1 cellular context compared by ENCODE assay signal in genomic region chr10:97810476-97810875, GRCh38.
TF ChIP-seq lines count a peak whose summit lies in the region.

No MANE protein-coding gene starts in this region.

TF ChIP-seq in K562, 482 proteins besides CTCF, POLR2A, EP300 and RAD21 (continued from another document):
- no peak for TF ChIP-seq ZNF512 (tag; IDR thresholded peaks at IDR 0.05)
- TF ChIP-seq FOSL1 (tag; conservative IDR thresholded peaks at IDR 0.05) = peak; percentile 85
- TF ChIP-seq MBD1 (CRISPR knock-in tag; IDR thresholded peaks at IDR 0.05) = no peak
- TF ChIP-seq NR3C1 (CRISPR knock-in tag; IDR thresholded peaks at IDR 0.05) = no peak
- TF ChIP-seq, protein P1, sequence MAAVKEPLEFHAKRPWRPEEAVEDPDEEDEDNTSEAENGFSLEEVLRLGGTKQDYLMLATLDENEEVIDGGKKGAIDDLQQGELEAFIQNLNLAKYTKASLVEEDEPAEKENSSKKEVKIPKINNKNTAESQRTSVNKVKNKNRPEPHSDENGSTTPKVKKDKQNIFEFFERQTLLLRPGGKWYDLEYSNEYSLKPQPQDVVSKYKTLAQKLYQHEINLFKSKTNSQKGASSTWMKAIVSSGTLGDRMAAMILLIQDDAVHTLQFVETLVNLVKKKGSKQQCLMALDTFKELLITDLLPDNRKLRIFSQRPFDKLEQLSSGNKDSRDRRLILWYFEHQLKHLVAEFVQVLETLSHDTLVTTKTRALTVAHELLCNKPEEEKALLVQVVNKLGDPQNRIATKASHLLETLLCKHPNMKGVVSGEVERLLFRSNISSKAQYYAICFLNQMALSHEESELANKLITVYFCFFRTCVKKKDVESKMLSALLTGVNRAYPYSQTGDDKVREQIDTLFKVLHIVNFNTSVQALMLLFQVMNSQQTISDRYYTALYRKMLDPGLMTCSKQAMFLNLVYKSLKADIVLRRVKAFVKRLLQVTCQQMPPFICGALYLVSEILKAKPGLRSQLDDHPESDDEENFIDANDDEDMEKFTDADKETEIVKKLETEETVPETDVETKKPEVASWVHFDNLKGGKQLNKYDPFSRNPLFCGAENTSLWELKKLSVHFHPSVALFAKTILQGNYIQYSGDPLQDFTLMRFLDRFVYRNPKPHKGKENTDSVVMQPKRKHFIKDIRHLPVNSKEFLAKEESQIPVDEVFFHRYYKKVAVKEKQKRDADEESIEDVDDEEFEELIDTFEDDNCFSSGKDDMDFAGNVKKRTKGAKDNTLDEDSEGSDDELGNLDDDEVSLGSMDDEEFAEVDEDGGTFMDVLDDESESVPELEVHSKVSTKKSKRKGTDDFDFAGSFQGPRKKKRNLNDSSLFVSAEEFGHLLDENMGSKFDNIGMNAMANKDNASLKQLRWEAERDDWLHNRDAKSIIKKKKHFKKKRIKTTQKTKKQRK (IDR thresholded peaks at IDR 0.05; ENCODE audit: borderline replicate concordance, low read depth, low read length) = no peak
- TF ChIP-seq EGR1 (conservative IDR thresholded peaks at IDR 0.05) = no peak
- peak; percentile 61; the same call in 1 of the 2 replicates for TF ChIP-seq JUN (IDR thresholded peaks at IDR 0.05; ENCODE audit: borderline replicate concordance, low read depth, low read length)
- no peak for TF ChIP-seq JUN (CRISPR knock-in tag; IDR thresholded peaks at IDR 0.05; ENCODE audit: borderline replicate concordance)
- TF ChIP-seq, protein P2, sequence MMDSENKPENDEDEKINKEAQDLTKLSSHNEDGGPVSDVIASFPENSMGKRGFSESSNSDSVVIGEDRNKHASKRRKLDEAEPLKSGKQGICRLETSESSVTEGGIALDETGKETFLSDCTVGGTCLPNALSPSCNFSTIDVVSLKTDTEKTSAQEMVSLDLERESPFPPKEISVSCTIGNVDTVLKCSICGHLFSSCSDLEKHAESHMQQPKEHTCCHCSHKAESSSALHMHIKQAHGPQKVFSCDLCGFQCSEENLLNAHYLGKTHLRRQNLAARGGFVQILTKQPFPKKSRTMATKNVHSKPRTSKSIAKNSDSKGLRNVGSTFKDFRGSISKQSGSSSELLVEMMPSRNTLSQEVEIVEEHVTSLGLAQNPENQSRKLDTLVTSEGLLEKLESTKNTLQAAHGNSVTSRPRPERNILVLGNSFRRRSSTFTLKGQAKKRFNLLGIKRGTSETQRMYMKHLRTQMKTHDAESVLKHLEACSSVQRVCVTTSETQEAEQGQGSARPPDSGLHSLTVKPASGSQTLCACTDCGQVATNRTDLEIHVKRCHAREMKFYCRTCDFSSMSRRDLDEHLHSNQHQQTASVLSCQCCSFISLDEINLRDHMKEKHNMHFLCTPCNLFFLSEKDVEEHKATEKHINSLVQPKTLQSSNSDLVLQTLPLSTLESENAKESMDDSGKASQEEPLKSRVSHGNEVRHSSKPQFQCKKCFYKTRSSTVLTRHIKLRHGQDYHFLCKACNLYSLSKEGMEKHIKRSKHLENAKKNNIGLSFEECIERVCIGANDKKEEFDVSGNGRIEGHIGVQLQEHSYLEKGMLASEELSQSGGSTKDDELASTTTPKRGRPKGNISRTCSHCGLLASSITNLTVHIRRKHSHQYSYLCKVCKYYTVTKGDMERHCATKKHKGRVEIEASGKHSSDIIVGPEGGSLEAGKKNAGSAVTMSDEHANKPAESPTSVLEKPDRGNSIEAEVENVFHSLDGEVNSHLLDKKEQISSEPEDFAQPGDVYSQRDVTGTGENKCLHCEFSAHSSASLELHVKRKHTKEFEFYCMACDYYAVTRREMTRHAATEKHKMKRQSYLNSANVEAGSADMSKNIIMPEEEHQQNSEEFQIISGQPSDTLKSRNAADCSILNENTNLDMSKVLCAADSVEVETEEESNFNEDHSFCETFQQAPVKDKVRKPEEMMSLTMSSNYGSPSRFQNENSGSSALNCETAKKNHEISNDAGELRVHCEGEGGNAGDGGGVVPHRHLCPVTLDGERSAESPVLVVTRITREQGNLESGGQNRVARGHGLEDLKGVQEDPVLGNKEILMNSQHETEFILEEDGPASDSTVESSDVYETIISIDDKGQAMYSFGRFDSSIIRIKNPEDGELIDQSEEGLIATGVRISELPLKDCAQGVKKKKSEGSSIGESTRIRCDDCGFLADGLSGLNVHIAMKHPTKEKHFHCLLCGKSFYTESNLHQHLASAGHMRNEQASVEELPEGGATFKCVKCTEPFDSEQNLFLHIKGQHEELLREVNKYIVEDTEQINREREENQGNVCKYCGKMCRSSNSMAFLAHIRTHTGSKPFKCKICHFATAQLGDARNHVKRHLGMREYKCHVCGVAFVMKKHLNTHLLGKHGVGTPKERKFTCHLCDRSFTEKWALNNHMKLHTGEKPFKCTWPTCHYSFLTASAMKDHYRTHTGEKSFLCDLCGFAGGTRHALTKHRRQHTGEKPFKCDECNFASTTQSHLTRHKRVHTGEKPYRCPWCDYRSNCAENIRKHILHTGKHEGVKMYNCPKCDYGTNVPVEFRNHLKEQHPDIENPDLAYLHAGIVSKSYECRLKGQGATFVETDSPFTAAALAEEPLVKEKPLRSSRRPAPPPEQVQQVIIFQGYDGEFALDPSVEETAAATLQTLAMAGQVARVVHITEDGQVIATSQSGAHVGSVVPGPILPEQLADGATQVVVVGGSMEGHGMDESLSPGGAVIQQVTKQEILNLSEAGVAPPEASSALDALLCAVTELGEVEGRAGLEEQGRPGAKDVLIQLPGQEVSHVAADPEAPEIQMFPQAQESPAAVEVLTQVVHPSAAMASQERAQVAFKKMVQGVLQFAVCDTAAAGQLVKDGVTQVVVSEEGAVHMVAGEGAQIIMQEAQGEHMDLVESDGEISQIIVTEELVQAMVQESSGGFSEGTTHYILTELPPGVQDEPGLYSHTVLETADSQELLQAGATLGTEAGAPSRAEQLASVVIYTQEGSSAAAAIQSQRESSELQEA (IDR thresholded peaks at IDR 0.05; ENCODE audit: low read depth) = no peak
- 0 out of 2 replicates have a peak, but pooled peaks have one; percentile 24 for TF ChIP-seq SOX6 (IDR thresholded peaks at IDR 0.05)
- no peak for TF ChIP-seq ARID3A (IDR thresholded peaks at IDR 0.05; ENCODE audit: borderline replicate concordance, low read depth, low read length)
- TF ChIP-seq, protein P3, sequence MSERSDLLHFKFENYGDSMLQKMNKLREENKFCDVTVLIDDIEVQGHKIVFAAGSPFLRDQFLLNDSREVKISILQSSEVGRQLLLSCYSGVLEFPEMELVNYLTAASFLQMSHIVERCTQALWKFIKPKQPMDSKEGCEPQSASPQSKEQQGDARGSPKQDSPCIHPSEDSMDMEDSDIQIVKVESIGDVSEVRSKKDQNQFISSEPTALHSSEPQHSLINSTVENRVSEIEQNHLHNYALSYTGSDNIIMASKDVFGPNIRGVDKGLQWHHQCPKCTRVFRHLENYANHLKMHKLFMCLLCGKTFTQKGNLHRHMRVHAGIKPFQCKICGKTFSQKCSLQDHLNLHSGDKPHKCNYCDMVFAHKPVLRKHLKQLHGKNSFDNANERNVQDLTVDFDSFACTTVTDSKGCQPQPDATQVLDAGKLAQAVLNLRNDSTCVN (CRISPR knock-in tag; IDR thresholded peaks at IDR 0.05) = no peak
- no peak for TF ChIP-seq ZNF79 (CRISPR knock-in tag; IDR thresholded peaks at IDR 0.05; ENCODE audit: low read depth)
- no peak for TF ChIP-seq ZNF174 (CRISPR knock-in tag; IDR thresholded peaks at IDR 0.05)
- TF ChIP-seq VEZF1 (CRISPR knock-in tag; IDR thresholded peaks at IDR 0.05) = no peak
- no peak for TF ChIP-seq SMARCC2 (IDR thresholded peaks at IDR 0.05; ENCODE audit: low read depth)
- no peak for TF ChIP-seq RBM34 (IDR thresholded peaks at IDR 0.05; ENCODE audit: borderline replicate concordance, insufficient read depth, low read length)
- TF ChIP-seq FOXA3 (CRISPR knock-in tag; conservative IDR thresholded peaks at IDR 0.05 in 1 of 2, IDR thresholded peaks at IDR 0.05 in 1 of 2) = no peak
- TF ChIP-seq ZNF695 (CRISPR knock-in tag; IDR thresholded peaks at IDR 0.05) = no peak
- 0 out of 2 replicates have a peak, but pooled peaks have one; percentile 31 for TF ChIP-seq CEBPG (CRISPR knock-in tag; IDR thresholded peaks at IDR 0.05)
- peak in 1 of 2 experiments; percentile 71; a peak in 2 of 4 replicates for TF ChIP-seq CEBPG (tag; conservative IDR thresholded peaks at IDR 0.05 in 1 of 2, IDR thresholded peaks at IDR 0.05 in 1 of 2)
- TF ChIP-seq, protein P4, sequence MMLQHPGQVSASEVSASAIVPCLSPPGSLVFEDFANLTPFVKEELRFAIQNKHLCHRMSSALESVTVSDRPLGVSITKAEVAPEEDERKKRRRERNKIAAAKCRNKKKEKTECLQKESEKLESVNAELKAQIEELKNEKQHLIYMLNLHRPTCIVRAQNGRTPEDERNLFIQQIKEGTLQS (IDR thresholded peaks at IDR 0.05) = peak; percentile 83
- TF ChIP-seq, protein P4 (CRISPR knock-in tag; conservative IDR thresholded peaks at IDR 0.05) = no peak
- TF ChIP-seq THAP12 (CRISPR knock-in tag; IDR thresholded peaks at IDR 0.05) = no peak
